ENCODE assay signal across 1 cellular context in genomic region chr12:56160160-56160763, GRCh38.
TF ChIP-seq lines count a peak whose summit lies in the region.

No MANE protein-coding gene starts in this region.

TF ChIP-seq in K562, 482 proteins besides CTCF, POLR2A, EP300 and RAD21 (continued from another document):
- TF ChIP-seq, protein P1, sequence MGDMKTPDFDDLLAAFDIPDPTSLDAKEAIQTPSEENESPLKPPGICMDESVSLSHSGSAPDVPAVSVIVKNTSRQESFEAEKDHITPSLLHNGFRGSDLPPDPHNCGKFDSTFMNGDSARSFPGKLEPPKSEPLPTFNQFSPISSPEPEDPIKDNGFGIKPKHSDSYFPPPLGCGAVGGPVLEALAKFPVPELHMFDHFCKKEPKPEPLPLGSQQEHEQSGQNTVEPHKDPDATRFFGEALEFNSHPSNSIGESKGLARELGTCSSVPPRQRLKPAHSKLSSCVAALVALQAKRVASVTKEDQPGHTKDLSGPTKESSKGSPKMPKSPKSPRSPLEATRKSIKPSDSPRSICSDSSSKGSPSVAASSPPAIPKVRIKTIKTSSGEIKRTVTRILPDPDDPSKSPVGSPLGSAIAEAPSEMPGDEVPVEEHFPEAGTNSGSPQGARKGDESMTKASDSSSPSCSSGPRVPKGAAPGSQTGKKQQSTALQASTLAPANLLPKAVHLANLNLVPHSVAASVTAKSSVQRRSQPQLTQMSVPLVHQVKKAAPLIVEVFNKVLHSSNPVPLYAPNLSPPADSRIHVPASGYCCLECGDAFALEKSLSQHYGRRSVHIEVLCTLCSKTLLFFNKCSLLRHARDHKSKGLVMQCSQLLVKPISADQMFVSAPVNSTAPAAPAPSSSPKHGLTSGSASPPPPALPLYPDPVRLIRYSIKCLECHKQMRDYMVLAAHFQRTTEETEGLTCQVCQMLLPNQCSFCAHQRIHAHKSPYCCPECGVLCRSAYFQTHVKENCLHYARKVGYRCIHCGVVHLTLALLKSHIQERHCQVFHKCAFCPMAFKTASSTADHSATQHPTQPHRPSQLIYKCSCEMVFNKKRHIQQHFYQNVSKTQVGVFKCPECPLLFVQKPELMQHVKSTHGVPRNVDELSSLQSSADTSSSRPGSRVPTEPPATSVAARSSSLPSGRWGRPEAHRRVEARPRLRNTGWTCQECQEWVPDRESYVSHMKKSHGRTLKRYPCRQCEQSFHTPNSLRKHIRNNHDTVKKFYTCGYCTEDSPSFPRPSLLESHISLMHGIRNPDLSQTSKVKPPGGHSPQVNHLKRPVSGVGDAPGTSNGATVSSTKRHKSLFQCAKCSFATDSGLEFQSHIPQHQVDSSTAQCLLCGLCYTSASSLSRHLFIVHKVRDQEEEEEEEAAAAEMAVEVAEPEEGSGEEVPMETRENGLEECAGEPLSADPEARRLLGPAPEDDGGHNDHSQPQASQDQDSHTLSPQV (IDR thresholded peaks at IDR 0.05), result no peak
- TF ChIP-seq REST (CRISPR knock-in tag; IDR thresholded peaks at IDR 0.05; ENCODE audit: low read depth), result no peak
- no peak for TF ChIP-seq SMAD3 (CRISPR knock-in tag; conservative IDR thresholded peaks at IDR 0.05)
- no peak for TF ChIP-seq ZSCAN32 (CRISPR knock-in tag; IDR thresholded peaks at IDR 0.05)
- no peak for TF ChIP-seq E4F1 (CRISPR knock-in tag; IDR thresholded peaks at IDR 0.05; ENCODE audit: borderline replicate concordance)
- TF ChIP-seq ZNF431 (CRISPR knock-in tag; IDR thresholded peaks at IDR 0.05), result 0 out of 2 replicates have a peak, but pooled peaks have one; percentile 32
- no peak for TF ChIP-seq ZNF76 (CRISPR knock-in tag; IDR thresholded peaks at IDR 0.05; ENCODE audit: borderline replicate concordance)
- no peak for TF ChIP-seq MAX (CRISPR knock-in tag; IDR thresholded peaks at IDR 0.05)
- TF ChIP-seq POLR2G (IDR thresholded peaks at IDR 0.05; ENCODE audit: low read depth, low read length), result peak; percentile 47; the same call in 1 of the 2 replicates
- TF ChIP-seq, protein P2, sequence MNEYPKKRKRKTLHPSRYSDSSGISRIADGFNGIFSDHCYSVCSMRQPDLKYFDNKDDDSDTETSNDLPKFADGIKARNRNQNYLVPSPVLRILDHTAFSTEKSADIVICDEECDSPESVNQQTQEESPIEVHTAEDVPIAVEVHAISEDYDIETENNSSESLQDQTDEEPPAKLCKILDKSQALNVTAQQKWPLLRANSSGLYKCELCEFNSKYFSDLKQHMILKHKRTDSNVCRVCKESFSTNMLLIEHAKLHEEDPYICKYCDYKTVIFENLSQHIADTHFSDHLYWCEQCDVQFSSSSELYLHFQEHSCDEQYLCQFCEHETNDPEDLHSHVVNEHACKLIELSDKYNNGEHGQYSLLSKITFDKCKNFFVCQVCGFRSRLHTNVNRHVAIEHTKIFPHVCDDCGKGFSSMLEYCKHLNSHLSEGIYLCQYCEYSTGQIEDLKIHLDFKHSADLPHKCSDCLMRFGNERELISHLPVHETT (CRISPR knock-in tag; conservative IDR thresholded peaks at IDR 0.05 in 1 of 2, IDR thresholded peaks at IDR 0.05 in 1 of 2), result no peak
- TF ChIP-seq TRIM28 (IDR thresholded peaks at IDR 0.05), result no peak
- TF ChIP-seq ZNF134 (CRISPR knock-in tag; conservative IDR thresholded peaks at IDR 0.05), result no peak
- no peak for TF ChIP-seq ZNF124 (CRISPR knock-in tag; IDR thresholded peaks at IDR 0.05)
- TF ChIP-seq NONO (IDR thresholded peaks at IDR 0.05; ENCODE audit: low read depth in 2 of 2, low read length in 1 of 2), result no peak
- no peak for TF ChIP-seq YY1 (IDR thresholded peaks at IDR 0.05; ENCODE audit: borderline replicate concordance in 1 of 3, control insufficient read depth in 1 of 3, extremely low read depth in 1 of 3, insufficient read depth in 3 of 3, insufficient read length in 1 of 3, insufficient replicate concordance in 2 of 3, low read depth in 1 of 3, low read length in 2 of 3)
- TF ChIP-seq NRF1 (conservative IDR thresholded peaks at IDR 0.05 in 1 of 2, IDR thresholded peaks at IDR 0.05 in 1 of 2), result no peak
- TF ChIP-seq, protein P3, sequence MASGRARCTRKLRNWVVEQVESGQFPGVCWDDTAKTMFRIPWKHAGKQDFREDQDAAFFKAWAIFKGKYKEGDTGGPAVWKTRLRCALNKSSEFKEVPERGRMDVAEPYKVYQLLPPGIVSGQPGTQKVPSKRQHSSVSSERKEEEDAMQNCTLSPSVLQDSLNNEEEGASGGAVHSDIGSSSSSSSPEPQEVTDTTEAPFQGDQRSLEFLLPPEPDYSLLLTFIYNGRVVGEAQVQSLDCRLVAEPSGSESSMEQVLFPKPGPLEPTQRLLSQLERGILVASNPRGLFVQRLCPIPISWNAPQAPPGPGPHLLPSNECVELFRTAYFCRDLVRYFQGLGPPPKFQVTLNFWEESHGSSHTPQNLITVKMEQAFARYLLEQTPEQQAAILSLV (tag; IDR thresholded peaks at IDR 0.05), result no peak
- TF ChIP-seq MGA (IDR thresholded peaks at IDR 0.05), result no peak
- TF ChIP-seq ZNF146 (CRISPR knock-in tag; IDR thresholded peaks at IDR 0.05; ENCODE audit: unreplicated experiment), result no peak
